1 cellular context compared by ENCODE assay signal in genomic region chr22:23835773-23836144, GRCh38.
TF ChIP-seq lines count a peak whose summit lies in the region.

No MANE protein-coding gene starts in this region.

TF ChIP-seq in GM12878, 131 proteins besides CTCF, POLR2A, EP300 and RAD21:
- TF ChIP-seq TCF3 (IDR thresholded peaks at IDR 0.05; ENCODE audit: borderline replicate concordance, insufficient read depth, low read depth, low read length) (no peak), USF1 (IDR thresholded peaks at IDR 0.05; ENCODE audit: borderline replicate concordance, extremely low read length, insufficient read depth, low read depth, low read length) (no peak), USF2 (IDR thresholded peaks at IDR 0.05; ENCODE audit: borderline replicate concordance, low read depth, low read length) (no peak), SIN3A (IDR thresholded peaks at IDR 0.05; ENCODE audit: low read depth, low read length) (no peak), SMAD1 (IDR thresholded peaks at IDR 0.05; ENCODE audit: low read depth, partially characterized antibody) (no peak), NRF1 (conservative IDR thresholded peaks at IDR 0.05; ENCODE audit: low read depth, low read length) (no peak), TCF7 (IDR thresholded peaks at IDR 0.05; ENCODE audit: borderline replicate concordance) (no peak), ZNF24 (IDR thresholded peaks at IDR 0.05) (no peak), STAT1 (conservative IDR thresholded peaks at IDR 0.05) (no peak), CEBPZ (IDR thresholded peaks at IDR 0.05; ENCODE audit: low read depth, low read length) (no peak)
